In the genomic region with DNA sequence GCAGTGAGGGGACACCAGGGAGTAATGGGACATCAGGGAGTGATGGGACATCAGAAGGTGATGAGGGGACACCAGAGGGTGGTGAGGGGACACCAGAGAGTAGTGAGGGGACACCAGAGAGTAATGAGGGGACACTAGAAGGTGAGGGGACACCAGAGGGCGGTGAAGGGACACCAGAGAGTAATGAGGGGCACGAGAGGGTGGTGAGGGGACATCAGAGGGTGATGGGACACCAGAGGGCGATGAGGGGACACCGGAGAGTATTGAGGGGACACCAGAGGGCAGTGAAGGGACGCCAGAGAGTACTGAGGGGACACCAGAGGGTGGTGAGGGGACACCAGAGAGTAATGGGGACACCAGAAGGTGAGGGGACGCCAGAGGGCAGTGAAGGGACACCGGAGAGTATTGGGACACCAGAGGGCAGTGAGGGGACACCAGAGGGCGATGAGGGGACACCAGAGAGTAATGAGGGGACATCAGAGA, we compare ENCODE assay signal across 20 cellular contexts. TPM values are rescaled to one million over a fixed set of nuclear protein-coding genes. Genes with fewer than 3 reads are reported as not detected.
DNase-seq lines count a peak whose midpoint lies in the region; ATAC-seq and TF ChIP-seq lines count a peak whose summit lies in the region.
"Had no signal": no experiment of that assay in that cellular context is flagged by ENCODE, and none has a peak within 500 bp of the region (broad histone marks: within the 10 kb centered on the region; RNA-seq: fewer than 3 reads in every experiment).

No MANE protein-coding gene starts in this region.

- H3K9me3 Mint-ChIP-seq in stimulated activated naive CD8-positive, alpha-beta T cell treated with anti-CD3 and anti-CD28 coated beads, Interleukin-15, Interleukin-2, amounts not matched to agents 100 ng/mL and 50 ng/mL, for 24 hours = no peaks in the 10 kb centered on the region
- peaks cover 19% of the 10 kb centered on the region for H3K9me3 Mint-ChIP-seq in glutamatergic neuron (ENCODE audit: unreplicated experiment)
- H3K9me3 Mint-ChIP-seq: activated T-cell treated with anti-CD3 and anti-CD28 coated beads, Interleukin-2, amount 50 U/mL, for 4 hours had no signal

- H3K9me2 ChIP-seq in SU-DHL-6 (replicated peaks; ENCODE audit: insufficient read depth, low read length) (no peaks in the 10 kb centered on the region), GM23248 (ENCODE audit: insufficient read depth) (no peaks in the 10 kb centered on the region)

- in situ Hi-C loops in GM23248 (cut with MboI) = no loop called here

- H3K27me3 ChIP-seq in SU-DHL-6 (ENCODE audit: low read length) (no peaks in the 10 kb centered on the region), GM23248 (replicated peaks; ENCODE audit: insufficient read depth) (no peaks in the 10 kb centered on the region)
- H3K27me3 ChIP-seq: Peyer's patch had no signal

- H2AFZ ChIP-seq in SU-DHL-6 (ENCODE audit: low read depth, low read length, severe bottlenecking) (no peak overlapping the region), GM23248 (no peak overlapping the region)

- H3K79me2 ChIP-seq in SU-DHL-6 (ENCODE audit: insufficient read depth, low read length) (no peaks in the 10 kb centered on the region), GM23248 (ENCODE audit: insufficient read depth) (no peaks in the 10 kb centered on the region)

- no peak overlapping the region for H3K4me3 Mint-ChIP-seq in stimulated activated naive CD8-positive, alpha-beta T cell treated with anti-CD3 and anti-CD28 coated beads, Interleukin-15, Interleukin-2, amounts not matched to agents 100 ng/mL and 50 ng/mL, for 24 hours
- H3K4me3 Mint-ChIP-seq in glutamatergic neuron (ENCODE audit: unreplicated experiment) = no peak overlapping the region
- H3K4me3 Mint-ChIP-seq: activated T-cell treated with anti-CD3 and anti-CD28 coated beads, Interleukin-2, amount 50 U/mL, for 4 hours had no signal

- H3K36me3 ChIP-seq in SU-DHL-6 (ENCODE audit: low read length) (no peaks in the 10 kb centered on the region), GM23248 (ENCODE audit: low read depth) (no peaks in the 10 kb centered on the region; the same call in 1 of the 2 replicates)

- TF ChIP-seq CTCF in SU-DHL-6 (IDR thresholded peaks at IDR 0.05; ENCODE audit: insufficient read depth, low read length, poor library complexity, severe bottlenecking) (peak; percentile 8), glutamatergic neuron (IDR thresholded peaks at IDR 0.05; ENCODE audit: partially characterized antibody, unreplicated experiment) (no peak), GM20000 (IDR thresholded peaks at IDR 0.05; ENCODE audit: extremely low read depth, missing control alignments) (no peak)

- H4K20me1 ChIP-seq in SU-DHL-6 (ENCODE audit: low read depth, low read length) = no peaks in the 10 kb centered on the region
- no peaks in the 10 kb centered on the region for H4K20me1 ChIP-seq in GM23248 (ENCODE audit: insufficient read depth)

- H3K27ac ChIP-seq in SU-DHL-6 (ENCODE audit: low read depth, low read length) (no peak overlapping the region), GM23248 (no peak overlapping the region)
- H3K27ac ChIP-seq: Peyer's patch, thoracic aorta had no signal

- H3K4me3 ChIP-seq in SU-DHL-6 (ENCODE audit: insufficient read depth, low read length, poor library complexity, severe bottlenecking) (no peak overlapping the region), GM23248 (no peak overlapping the region)
- H3K4me3 ChIP-seq: HAP-1, mucosa of descending colon, Peyer's patch, thoracic aorta had no signal

- H3F3A ChIP-seq in SU-DHL-6 (ENCODE audit: insufficient read depth) = no peaks in the 10 kb centered on the region
- H3F3A ChIP-seq in GM23248 (ENCODE audit: insufficient read depth) = no peaks in the 10 kb centered on the region

- no peak for DNase-seq in stimulated activated naive CD8-positive, alpha-beta T cell treated with anti-CD3 and anti-CD28 coated beads, Interleukin-15, Interleukin-2, amounts not matched to agents 100 U/mL and 50 U/mL, for 24 hours
- DNase-seq in glutamatergic neuron (no peak), GM20000 (ENCODE audit: low spot score) (no peak), GM23248 (no peak), LoVo (ENCODE audit: low spot score) (no peak), NOMO-1 treated with dmso at 0.1 percent for 144 hours (lab: John Stamatoyannopoulos, UW; ENCODE audit: unreplicated experiment) (no peak)
- DNase-seq: activated CD4-positive, alpha-beta T cell treated with anti-CD3 and anti-CD28 coated beads, Interleukin-2, amount 50 U/mL, for 4 hours; activated T-cell treated with anti-CD3 and anti-CD28 coated beads, Interleukin-2, amount 50 U/mL, for 4 hours; foreskin fibroblast; Kasumi-1; mucosa of descending colon; NCI-H1417 treated with DMSO at 0.1 percent for 48 hours; NCI-H82; stimulated activated CD4-positive, alpha-beta T cell treated with anti-CD3 and anti-CD28 coated beads, Interleukin-1b, Interleukin-23, amount 100 ng/mL, for 48 hours had no signal

- H3K4me1 ChIP-seq in GM23248 (ENCODE audit: insufficient read depth) = no peaks in the 10 kb centered on the region
- H3K4me1 ChIP-seq: HAP-1, Peyer's patch had no signal

- H3K4me1 Mint-ChIP-seq in stimulated activated naive CD8-positive, alpha-beta T cell treated with anti-CD3 and anti-CD28 coated beads, Interleukin-15, Interleukin-2, amounts not matched to agents 100 ng/mL and 50 ng/mL, for 24 hours (ENCODE audit: low read depth) = no peaks in the 10 kb centered on the region
- H3K4me1 Mint-ChIP-seq in glutamatergic neuron (ENCODE audit: low read depth, unreplicated experiment) = peaks cover 3% of the 10 kb centered on the region

- peak overlapping the region; percentile 40 for H3K27ac Mint-ChIP-seq in stimulated activated naive CD8-positive, alpha-beta T cell treated with anti-CD3 and anti-CD28 coated beads, Interleukin-15, Interleukin-2, amounts not matched to agents 100 ng/mL and 50 ng/mL, for 24 hours
- H3K27ac Mint-ChIP-seq in glutamatergic neuron (ENCODE audit: unreplicated experiment) = peak overlapping the region; percentile 68

- H3K36me3 Mint-ChIP-seq in stimulated activated naive CD8-positive, alpha-beta T cell treated with anti-CD3 and anti-CD28 coated beads, Interleukin-15, Interleukin-2, amounts not matched to agents 100 ng/mL and 50 ng/mL, for 24 hours (ENCODE audit: low read depth) = peaks cover 7% of the 10 kb centered on the region
- peaks cover 4% of the 10 kb centered on the region for H3K36me3 Mint-ChIP-seq in glutamatergic neuron (ENCODE audit: unreplicated experiment)

- no peaks in the 10 kb centered on the region for H3K27me3 Mint-ChIP-seq in stimulated activated naive CD8-positive, alpha-beta T cell treated with anti-CD3 and anti-CD28 coated beads, Interleukin-15, Interleukin-2, amounts not matched to agents 100 ng/mL and 50 ng/mL, for 24 hours
- H3K27me3 Mint-ChIP-seq in glutamatergic neuron (ENCODE audit: unreplicated experiment) = peaks cover 29% of the 10 kb centered on the region

- H3K9ac ChIP-seq in SU-DHL-6 (ENCODE audit: low read length) (no peak overlapping the region), GM23248 (no peak overlapping the region)

- 80 to 85% methylated on average over 4 to 8 of the region's 8 CpGs for WGBS in GM23248 (ENCODE audit: low coverage in 1 of 2, low lambda C conversion rate in 2 of 2, missing lambda C conversion rate in 2 of 2), 2 experiments

- no peaks in the 10 kb centered on the region for H3K9me3 ChIP-seq in SU-DHL-6 (ENCODE audit: insufficient read depth, low read length)
- no peaks in the 10 kb centered on the region for H3K9me3 ChIP-seq in GM23248 (ENCODE audit: low read depth)
- H3K9me3 ChIP-seq: HAP-1, mucosa of descending colon, Peyer's patch, thoracic aorta had no signal

- ATAC-seq in stimulated activated naive CD8-positive, alpha-beta T cell treated with anti-CD3 and anti-CD28 coated beads, Interleukin-15, Interleukin-2, amounts not matched to agents 100 U/mL and 50 U/mL, for 24 hours = no peak
- ATAC-seq: activated T-cell treated with anti-CD3 and anti-CD28 coated beads, Interleukin-2, amount 50 U/mL, for 4 hours; mucosa of descending colon had no signal

- no peak overlapping the region for H3K4me2 ChIP-seq in SU-DHL-6 (ENCODE audit: low read depth, low read length, poor library complexity, severe bottlenecking)
- no peak overlapping the region for H3K4me2 ChIP-seq in GM23248 (ENCODE audit: unreplicated experiment)

RNA-seq across cellular contexts. Expression of a gene that starts 10.5 kb away (rescaled TPM):
- 125 TPM for total RNA-seq in glutamatergic neuron (ENCODE audit: unreplicated experiment)
- 1.0 and 2.9 TPM in 2 replicates for total RNA-seq in GM23248 (2014; rRNA removed; shearing (Covaris generic))
- polyA plus RNA-seq in GM23248 (2016; fragmentation: Nextera tagmentation; extraction: Ambion mirVana) = 0.93 and 1.2 TPM in 2 replicates
- total RNA-seq: G401 had no signal

RNA-seq across cellular contexts. Expression of a gene that starts 33.3 kb away (rescaled TPM):
- total RNA-seq in glutamatergic neuron (ENCODE audit: unreplicated experiment) = 90.1 TPM
- 60.4 and 62.7 TPM in 2 replicates for total RNA-seq in GM23248 (2014; rRNA removed; shearing (Covaris generic))
- 55.8 and 58.4 TPM in 2 replicates for polyA plus RNA-seq in GM23248 (2016; fragmentation: Nextera tagmentation; extraction: Ambion mirVana)

Comparison
In these comparisons a context has a peak if more than half of its experiments do, and no peak if none do; other contexts are left out.
1. RNA of a gene that starts 10.5 kb away (total RNA-seq): 125 TPM in glutamatergic neuron (single experiment); 1.0 to 2.9 TPM in GM23248; every median in the first group is over 10 times any median in the second.